Comparison of ENCODE assay signal across 7 cellular contexts in the genomic region with DNA sequence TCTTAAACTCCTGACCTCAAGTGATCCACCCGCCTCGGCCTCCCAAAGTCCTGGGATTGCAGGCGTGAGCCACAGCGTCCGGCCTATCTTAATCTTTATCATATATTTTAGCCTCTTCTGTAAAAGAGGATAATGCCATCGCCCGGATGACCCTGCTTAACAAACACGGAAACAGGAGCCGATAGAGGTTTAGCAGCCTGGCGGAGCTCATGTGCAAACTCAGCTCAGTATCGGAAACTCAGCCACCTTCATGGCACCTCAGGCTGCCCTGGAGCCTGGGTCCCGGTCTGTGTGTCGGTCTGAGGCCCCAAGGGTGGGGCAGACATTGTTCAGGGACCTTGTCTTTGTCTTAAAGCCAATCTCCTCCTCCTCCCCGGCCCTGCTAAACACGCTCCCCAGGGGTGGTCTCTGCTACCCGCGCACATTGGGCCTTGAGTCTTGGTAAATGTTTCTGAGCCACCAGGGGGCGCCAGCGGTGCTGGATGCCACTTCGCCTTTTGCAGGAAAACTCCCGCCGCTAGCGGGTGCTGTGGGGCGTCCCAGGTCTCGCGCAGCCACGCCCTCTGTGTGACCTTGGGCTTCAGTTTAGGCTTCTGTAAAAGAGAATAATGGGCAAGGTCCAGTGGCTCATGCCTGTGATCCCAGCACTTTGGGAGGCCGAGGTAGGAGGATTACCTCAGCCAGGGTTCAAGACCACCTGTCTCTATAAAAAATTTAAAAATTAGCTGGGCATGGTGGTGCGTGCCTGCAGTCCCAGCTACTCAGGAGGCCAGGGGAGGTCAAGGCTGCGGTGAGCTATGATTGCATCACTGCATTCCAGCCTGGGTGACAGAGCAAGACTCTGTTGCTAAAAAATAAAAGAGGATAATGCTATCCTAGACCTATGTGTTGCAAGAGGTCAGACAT. TPM values are rescaled to one million over a fixed set of nuclear protein-coding genes. Genes with fewer than 3 reads are reported as not detected.
DNase-seq lines count a peak whose midpoint lies in the region; ATAC-seq, FAIRE-seq and TF ChIP-seq lines count a peak whose summit lies in the region.

No MANE protein-coding gene starts in this region.

- peaks cover 8% of the 10 kb centered on the region for H3K4me1 ChIP-seq in RWPE2 (ENCODE audit: insufficient read depth, poor library complexity, severe bottlenecking)
- peaks cover 36% of the 10 kb centered on the region for H3K4me1 ChIP-seq in osteoblast (ENCODE audit: insufficient read depth, low read length)
- H3K4me1 ChIP-seq in thoracic aorta (ENCODE audit: control insufficient read depth in 1 of 2, low read depth in 2 of 2) = peaks cover 12 to 13% of the 10 kb centered on the region in 2 donors

- TF ChIP-seq POLR2A in GM12892 (IDR thresholded peaks at IDR 0.05; ENCODE audit: low read depth, low read length) = no peak

- peak; percentile 64 for TF ChIP-seq CTCF in RWPE2 (IDR thresholded peaks at IDR 0.05; ENCODE audit: poor library complexity, severe bottlenecking)
- TF ChIP-seq CTCF in osteoblast (IDR thresholded peaks at IDR 0.05; ENCODE audit: extremely low read depth, low read depth, low read length) = peak; percentile 76
- peak; percentile 72 for TF ChIP-seq CTCF in thoracic aorta (IDR thresholded peaks at IDR 0.05)

- H3K79me2 ChIP-seq in osteoblast (ENCODE audit: insufficient read depth, low read length) = no peaks in the 10 kb centered on the region

- H3K36me3 ChIP-seq in RWPE2 (ENCODE audit: low read depth) (no peaks in the 10 kb centered on the region), osteoblast (ENCODE audit: insufficient read depth, low read length) (no peaks in the 10 kb centered on the region), thoracic aorta (no peaks in the 10 kb centered on the region)

- no peaks in the 10 kb centered on the region for H4K20me1 ChIP-seq in osteoblast (ENCODE audit: insufficient read depth, low read length)

- no peaks in the 10 kb centered on the region for H3K27me3 ChIP-seq in RWPE2 (ENCODE audit: insufficient read depth, poor library complexity, severe bottlenecking)
- no peaks in the 10 kb centered on the region for H3K27me3 ChIP-seq in osteoblast (ENCODE audit: insufficient read depth, low read length)
- no peaks in the 10 kb centered on the region for H3K27me3 ChIP-seq in thoracic aorta (replicated peaks; ENCODE audit: insufficient read depth)

- H2AFZ ChIP-seq in osteoblast (ENCODE audit: low read length) = no peak overlapping the region

- H3K27ac ChIP-seq in RWPE2 (ENCODE audit: poor library complexity, severe bottlenecking) = no peak overlapping the region
- H3K27ac ChIP-seq in osteoblast (ENCODE audit: low read depth, low read length) = peak overlapping the region; percentile 91
- no peak overlapping the region for H3K27ac ChIP-seq in thoracic aorta

- H3K9me3 ChIP-seq in RWPE2 (ENCODE audit: severe bottlenecking) = peaks cover 3% of the 10 kb centered on the region
- H3K9me3 ChIP-seq in osteoblast (ENCODE audit: low read depth, low read length) = no peaks in the 10 kb centered on the region
- H3K9me3 ChIP-seq in thoracic aorta = no peaks in the 10 kb centered on the region

- peak overlapping the region; percentile 14 for H3K4me2 ChIP-seq in osteoblast (ENCODE audit: insufficient read depth, low read length)

- DNase-seq in GM12892 (ENCODE audit: insufficient read length) = peak; percentile 79
- no peak for DNase-seq in RWPE2 (ENCODE audit: low spot score)
- peak; percentile 90 for DNase-seq in activated T-helper 9 cell treated with anti-CD3 and anti-CD28 coated beads, Interleukin-2, amount 50 U/mL, for 16 hours (ENCODE audit: low read depth)
- peak; percentile 53 for DNase-seq in foreskin melanocyte
- DNase-seq in osteoblast (ENCODE audit: insufficient read length, low spot score, missing footprints) = no peak
- DNase-seq in thoracic aorta (ENCODE audit: low spot score) = peak; percentile 36

- peak; percentile 82 for FAIRE-seq in GM12892 (lab: Jason Lieb, UNC)

- H3K4me3 ChIP-seq in RWPE2 (ENCODE audit: severe bottlenecking) = no peak overlapping the region
- no peak overlapping the region for H3K4me3 ChIP-seq in osteoblast (ENCODE audit: insufficient read depth, low read length)
- H3K4me3 ChIP-seq in thoracic aorta = no peak overlapping the region

- peak; percentile 80 for ATAC-seq in HG03175 (IDR thresholded peaks at IDR 0.05; ENCODE audit: unreplicated experiment)
- peak; percentile 72 for ATAC-seq in RWPE2 (ENCODE audit: low read depth)
- peak; percentile 25 for ATAC-seq in thoracic aorta (ENCODE audit: insufficient number of reproducible peaks, low FRiP score, low read depth)

RNA-seq across cellular contexts. Expression of gene CETP, which starts 2.7 kb away (rescaled TPM):
- polyA plus RNA-seq in GM12892 (2012; ENCODE audit: missing spikeins) = 9.0 TPM
- total RNA-seq in osteoblast (not detected in 2 replicates), thoracic aorta (not detected)

RNA-seq across cellular contexts. Expression of gene NLRC5, which starts 24.9 kb away (rescaled TPM):
- polyA plus RNA-seq in GM12892 (2012; ENCODE audit: missing spikeins) = 99.5 TPM
- total RNA-seq in osteoblast (52.1 and 57.2 TPM in 2 replicates), thoracic aorta (10 to 100 TPM; 51.0 to 54.4 TPM)

RNA-seq across cellular contexts. Expression of gene HERPUD1, which starts 32.6 kb away (rescaled TPM):
- 162 TPM for polyA plus RNA-seq in GM12892 (2012; ENCODE audit: missing spikeins)
- 190 and 209 TPM in 2 replicates for total RNA-seq in osteoblast
- 100 to 1,000 TPM; 220 to 232 TPM for total RNA-seq in thoracic aorta

Comparison
In these comparisons a context has a peak if more than half of its experiments do, and no peak if none do; other contexts are left out.
1. DNase-seq: peak in GM12892 (single experiment), activated T-helper 9 cell treated with anti-CD3 and anti-CD28 coated beads, Interleukin-2, amount 50 U/mL, for 16 hours (single experiment), foreskin melanocyte (single experiment) and thoracic aorta (single experiment); none in RWPE2 (single experiment) and osteoblast (single experiment).
2. ATAC-seq: peak in every context shown above with its lines; median percentile 80 in HG03175; 72 in RWPE2; 25 in thoracic aorta.
3. Peak in every context shown above with its lines, with median percentiles within 50 percentile points of each other: CTCF ChIP-seq.